In the genomic region with DNA sequence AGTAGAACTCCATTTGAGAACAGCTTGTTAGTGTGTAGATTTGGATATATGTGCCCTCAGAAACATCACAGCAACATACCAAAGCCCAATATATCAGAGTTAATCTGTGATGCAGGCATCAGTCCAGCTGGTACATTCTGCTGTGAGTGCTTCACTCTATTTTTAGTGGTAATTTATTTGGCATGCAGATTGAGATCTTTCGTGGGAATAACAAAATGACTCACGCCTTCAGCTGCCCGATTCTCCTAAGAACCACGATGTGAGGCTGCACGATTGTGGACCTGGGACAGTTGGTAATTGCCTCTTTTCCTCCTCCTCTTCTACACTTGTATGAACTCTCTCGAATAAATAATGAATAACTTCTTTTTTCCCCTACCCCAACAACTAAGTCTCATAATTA, we compare ENCODE assay signal across 11 cellular contexts.
A peak's percentile ranks its signal among the peaks of the same experiment; 100 is the strongest.
DNase-seq lines count a peak whose midpoint lies in the region; ATAC-seq and TF ChIP-seq lines count a peak whose summit lies in the region.
"Had no signal": no experiment of that assay in that cellular context is flagged by ENCODE, and none has a peak within 500 bp of the region (broad histone marks: within the 10 kb centered on the region; RNA-seq: fewer than 3 reads in every experiment).

No MANE protein-coding gene starts in this region.

- TF ChIP-seq CTCF in foreskin keratinocyte (conservative IDR thresholded peaks at IDR 0.05): no peak
- no peak for TF ChIP-seq CTCF in sigmoid colon (IDR thresholded peaks at IDR 0.05)

- TF ChIP-seq POLR2A in sigmoid colon (IDR thresholded peaks at IDR 0.05): no peak

- H3K4me1 ChIP-seq in foreskin keratinocyte: no peaks in the 10 kb centered on the region
- H3K4me1 ChIP-seq in sigmoid colon: peaks cover 0 to 6% (median 0%) of the 10 kb centered on the region in 4 donors
- H3K4me1 ChIP-seq: stomach had no signal

- DNase-seq in EH (ENCODE audit: low read depth) (peak; percentile 90), RPMI7951 (ENCODE audit: low read depth) (peak; percentile 2), foreskin keratinocyte (peak; percentile 2 to 46), sigmoid colon (peak; percentile 62), mesenteric fat pad (ENCODE audit: low spot score) (no peak), foreskin melanocyte (no peak), AML-193 (lab: John Stamatoyannopoulos, UW) (no peak), HK-2 (ENCODE audit: unreplicated experiment) (no peak)
- DNase-seq: activated CD8-positive, alpha-beta memory T cell treated with anti-CD3 and anti-CD28 coated beads, Interleukin-2, amount 50 U/mL, for 4 hours; SIG-M5; stomach had no signal

- H3K4me3 ChIP-seq in sigmoid colon: no peak overlapping the region
- H3K4me3 ChIP-seq: stomach had no signal

- no peak overlapping the region for H3K27ac ChIP-seq in foreskin keratinocyte
- peak overlapping the region in 2 of 4 donors; percentile 3 to 42 for H3K27ac ChIP-seq in sigmoid colon
- H3K27ac ChIP-seq: stomach had no signal

- H3K27me3 ChIP-seq in foreskin keratinocyte (no peaks in the 10 kb centered on the region), sigmoid colon (no peaks in the 10 kb centered on the region)
- H3K27me3 ChIP-seq: stomach had no signal

- H3K9me3 ChIP-seq in sigmoid colon: no peaks in the 10 kb centered on the region

- 80 to 82% methylated on average over 6 of the region's 6 CpGs for WGBS in sigmoid colon, 2 donors

- TF ChIP-seq EP300 in sigmoid colon (IDR thresholded peaks at IDR 0.05): no peak

- intact Hi-C loops in sigmoid colon (cut with DNase I): no loop called here

- ATAC-seq in foreskin keratinocyte: peak; percentile 37

- no peaks in the 10 kb centered on the region for H3K36me3 ChIP-seq in sigmoid colon
- H3K36me3 ChIP-seq: stomach had no signal

Comparison
In these comparisons a context has a peak if more than half of its experiments do, and no peak if none do; other contexts are left out.
1. DNase-seq: peak in EH (single experiment), RPMI7951 (single experiment), foreskin keratinocyte (2 of 2) and sigmoid colon (single experiment); none in mesenteric fat pad (single experiment), foreskin melanocyte (single experiment), AML-193 (0 of 2) and HK-2 (single experiment).